In the genomic region with DNA sequence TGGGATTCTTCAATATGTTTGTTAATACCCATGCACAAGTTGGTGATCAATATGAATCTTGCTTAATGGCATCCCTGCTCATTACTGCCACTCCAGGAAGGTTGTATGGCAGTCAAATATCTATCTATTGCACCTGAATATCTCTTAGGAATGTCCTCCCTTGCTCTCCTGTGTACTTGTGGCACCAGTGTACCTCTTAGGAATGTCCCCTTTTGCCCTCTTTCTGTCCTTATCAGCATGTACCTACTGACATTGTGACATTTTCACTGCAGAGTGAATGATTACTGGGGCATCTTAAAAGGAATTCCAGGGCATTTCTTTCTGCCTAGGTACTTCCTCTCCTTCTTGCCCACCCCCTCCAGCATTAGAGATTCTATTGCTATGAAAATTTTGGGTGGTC, we compare ENCODE assay signal across 17 cellular contexts.
"Had no signal": no experiment of that assay in that cellular context is flagged by ENCODE, and none has a peak within 500 bp of the region (broad histone marks: within the 10 kb centered on the region; RNA-seq: fewer than 3 reads in every experiment).

No MANE protein-coding gene starts in this region.

- H3K27me3 Mint-ChIP-seq: memory B cell had no signal

- H3K36me3 ChIP-seq: esophagus muscularis mucosa, gastroesophageal sphincter, heart left ventricle, left lung, lower lobe of right lung had no signal

- H3K27ac Mint-ChIP-seq: memory B cell had no signal

- H3K4me3 Mint-ChIP-seq: memory B cell had no signal

- H3K27ac ChIP-seq: coronary artery, dorsolateral prefrontal cortex, esophagus muscularis mucosa, foreskin keratinocyte, gastroesophageal sphincter, heart left ventricle, left lung, lower lobe of right lung had no signal

- ATAC-seq: foreskin keratinocyte, gastroesophageal sphincter, heart left ventricle, left cardiac atrium, left lung, left ventricle myocardium superior, lower lobe of right lung had no signal

- H3K4me3 ChIP-seq: coronary artery, dorsolateral prefrontal cortex, esophagus muscularis mucosa, gastroesophageal sphincter, heart left ventricle, left lung, lower lobe of right lung had no signal

- DNase-seq: dermis blood vessel endothelial cell; dorsolateral prefrontal cortex; effector CD4-positive, alpha-beta T cell; effector memory CD4-positive, alpha-beta T cell; foreskin keratinocyte; heart left ventricle; hippocampal formation; left cardiac atrium; left lung; left ventricle myocardium superior; lower lobe of right lung; mesendoderm; midbrain had no signal

- H3K4me1 ChIP-seq: esophagus muscularis mucosa, foreskin keratinocyte, gastroesophageal sphincter, heart left ventricle, left lung, lower lobe of right lung had no signal

- H3K4me1 Mint-ChIP-seq: memory B cell had no signal

- H3K27me3 ChIP-seq: esophagus muscularis mucosa, foreskin keratinocyte, gastroesophageal sphincter, heart left ventricle, left lung had no signal

- H3K36me3 Mint-ChIP-seq: memory B cell had no signal
